Comparison of ENCODE assay signal across 21 cellular contexts in the genomic region with DNA sequence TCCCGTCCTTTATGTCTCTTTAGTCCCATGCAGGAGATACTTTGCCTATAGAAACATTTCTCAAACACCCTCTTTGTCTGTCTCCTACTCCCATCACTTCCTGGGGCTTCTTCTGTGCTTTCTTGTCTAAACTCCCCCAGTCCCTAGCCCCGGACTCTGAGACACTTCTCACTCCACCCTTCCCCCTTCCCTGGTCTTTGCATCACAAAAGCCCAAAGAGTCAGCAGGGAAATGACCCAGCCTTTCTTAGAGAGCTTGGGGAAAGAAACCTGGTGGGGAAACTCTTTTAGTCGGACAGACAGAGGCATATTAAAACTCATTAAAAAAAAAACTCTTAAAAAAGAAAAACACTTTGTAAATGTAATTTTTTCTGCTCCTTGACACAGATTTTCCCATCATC.
"Had no signal": no experiment of that assay in that cellular context is flagged by ENCODE, and none has a peak within 500 bp of the region (broad histone marks: within the 10 kb centered on the region; RNA-seq: fewer than 3 reads in every experiment).

No MANE protein-coding gene starts in this region.

- H3K27me3 ChIP-seq: breast epithelium, right lobe of liver had no signal

- ATAC-seq: activated T-cell treated with anti-CD3 and anti-CD28 coated beads, Interleukin-2, amount 50 U/mL, for 4 hours; effector memory CD8-positive, alpha-beta T cell; gastroesophageal sphincter; right lobe of liver; stimulated activated naive CD8-positive, alpha-beta T cell treated with anti-CD3 and anti-CD28 coated beads, Interleukin-15, amount 100 ng/mL, for 72 hours had no signal

- DNase-seq: activated CD8-positive, alpha-beta memory T cell treated with anti-CD3 and anti-CD28 coated beads for 24 hours; activated CD8-positive, alpha-beta memory T cell treated with anti-CD3 and anti-CD28 coated beads, Interleukin-2, amount 50 U/mL, for 48 hours; activated naive CD4-positive, alpha-beta T cell treated with Interleukin-2 at 50 U/mL for 16 hours; activated naive CD8-positive, alpha-beta T cell treated with anti-CD3 and anti-CD28 coated beads for 36 hours; activated T-cell treated with anti-CD3 and anti-CD28 coated beads, Interleukin-2, amount 50 U/mL, for 4 hours; effector memory CD8-positive, alpha-beta T cell; head of caudate nucleus; hypothalamus; naive B cell; posterior cingulate gyrus; right lobe of liver; stimulated activated CD4-positive, alpha-beta T cell treated with anti-CD3 and anti-CD28 coated beads, Interleukin-1b, Interleukin-23, amount 100 ng/mL, for 48 hours; stimulated activated naive CD8-positive, alpha-beta T cell treated with anti-CD3 and anti-CD28 coated beads, Interleukin-15, amount 100 ng/mL, for 72 hours; T-helper 9 cell had no signal

- H3K9me3 ChIP-seq: esophagus muscularis mucosa, right lobe of liver, tibial nerve had no signal

- H3K27ac ChIP-seq: breast epithelium, esophagus muscularis mucosa, gastroesophageal sphincter, right lobe of liver, skin epidermis, tibial nerve had no signal

- H3K4me1 ChIP-seq: breast epithelium, esophagus muscularis mucosa, gastroesophageal sphincter, right lobe of liver, tibial nerve had no signal

- H3K36me3 Mint-ChIP-seq: activated naive CD8-positive, alpha-beta T cell treated with anti-CD3 and anti-CD28 coated beads for 36 hours; naive B cell had no signal

- H3K36me3 ChIP-seq: breast epithelium, esophagus muscularis mucosa, gastroesophageal sphincter, right lobe of liver, tibial nerve had no signal

- H3K4me3 Mint-ChIP-seq: activated naive CD8-positive, alpha-beta T cell treated with anti-CD3 and anti-CD28 coated beads for 36 hours; activated T-cell treated with anti-CD3 and anti-CD28 coated beads, Interleukin-2, amount 50 U/mL, for 4 hours; central memory CD8-positive, alpha-beta T cell; effector memory CD8-positive, alpha-beta T cell; naive B cell; stimulated activated naive CD8-positive, alpha-beta T cell treated with anti-CD3 and anti-CD28 coated beads, Interleukin-15, amount 100 ng/mL, for 72 hours had no signal

- H3K4me3 ChIP-seq: breast epithelium, esophagus muscularis mucosa, gastroesophageal sphincter, right lobe of liver, skin epidermis, tibial nerve had no signal

- H3K4me1 Mint-ChIP-seq: activated naive CD8-positive, alpha-beta T cell treated with anti-CD3 and anti-CD28 coated beads for 36 hours; central memory CD8-positive, alpha-beta T cell; naive B cell; stimulated activated naive CD8-positive, alpha-beta T cell treated with anti-CD3 and anti-CD28 coated beads, Interleukin-15, amount 100 ng/mL, for 72 hours had no signal

- H3K27ac Mint-ChIP-seq: activated naive CD8-positive, alpha-beta T cell treated with anti-CD3 and anti-CD28 coated beads for 36 hours; activated T-helper 2 cell treated with anti-CD3 and anti-CD28 coated beads, Interferon-gamma antibody, Interleukin-2, Interleukin-4, amounts not matched to agents 10 μg/mL and 5 μg/mL and 100 μg/mL, durations not matched to agents 14 hours and 24 hours and 36 hours; effector memory CD8-positive, alpha-beta T cell; naive B cell had no signal

- H3K9me3 Mint-ChIP-seq: activated naive CD8-positive, alpha-beta T cell treated with anti-CD3 and anti-CD28 coated beads for 36 hours; activated T-cell treated with anti-CD3 and anti-CD28 coated beads, Interleukin-2, amount 50 U/mL, for 4 hours; activated T-helper 2 cell treated with anti-CD3 and anti-CD28 coated beads, Interferon-gamma antibody, Interleukin-2, Interleukin-4, amounts not matched to agents 10 μg/mL and 5 μg/mL and 100 μg/mL, durations not matched to agents 14 hours and 24 hours and 36 hours; central memory CD8-positive, alpha-beta T cell; stimulated activated naive CD8-positive, alpha-beta T cell treated with anti-CD3 and anti-CD28 coated beads, Interleukin-15, amount 100 ng/mL, for 72 hours had no signal
